9 cellular contexts compared by ENCODE assay signal in genomic region chr21:46636550-46637289, GRCh38. TPM values are rescaled to one million over a fixed set of nuclear protein-coding genes. Genes with fewer than 3 reads are reported as not detected.
DNase-seq lines count a peak whose midpoint lies in the region; ATAC-seq, FAIRE-seq and TF ChIP-seq lines count a peak whose summit lies in the region.
"Had no signal": no experiment of that assay in that cellular context is flagged by ENCODE, and none has a peak within 500 bp of the region (broad histone marks: within the 10 kb centered on the region; RNA-seq: fewer than 3 reads in every experiment).

No MANE protein-coding gene starts in this region.

- H3K9me3 ChIP-seq in A549 (no peaks in the 10 kb centered on the region), muscle layer of colon (ENCODE audit: low read length) (no peaks in the 10 kb centered on the region)

- peak overlapping the region; percentile 91 for H3K4me2 ChIP-seq in A549

- no peak for DNase-seq in A549 (ENCODE audit: low read depth in 1 of 2, low spot score in 1 of 2)
- no peak for DNase-seq in Jurkat, Clone E6-1 (ENCODE audit: low read depth, low spot score)
- DNase-seq in caudate nucleus (lab: John Stamatoyannopoulos, UW), result no peak
- no peak for DNase-seq in GDM1 (lab: John Stamatoyannopoulos, UW)
- no peak for DNase-seq in ureter (ENCODE audit: low spot score)
- no peak for DNase-seq in COLO668 (lab: John Stamatoyannopoulos, UW; ENCODE audit: unreplicated experiment)

- no peak for TF ChIP-seq EP300 in A549 (IDR thresholded peaks at IDR 0.05)

- H3K4me3 ChIP-seq in A549 (peak overlapping the region; percentile 65), muscle layer of colon (ENCODE audit: low read depth in 1 of 2, low read length in 2 of 2) (peak overlapping the region in 1 of 2 donors; percentile 95)
- peak overlapping the region; percentile 81; the same call in 1 of the 2 replicates for H3K4me3 ChIP-seq in Jurkat, Clone E6-1 (ENCODE audit: low read length)

- no peak for ATAC-seq in A549
- no peak for ATAC-seq in GM21381 (IDR thresholded peaks at IDR 0.05; ENCODE audit: unreplicated experiment)

- peak overlapping the region; percentile 34 for H3K9ac ChIP-seq in muscle layer of colon (ENCODE audit: low read length)

- no peak for TF ChIP-seq CTCF in A549 (IDR thresholded peaks at IDR 0.05)

- 88% methylated on average over 7 of the region's 7 CpGs for WGBS in A549 (ENCODE audit: missing lambda C conversion rate)

- CTCF ChIA-PET in A549 (lab: Yijun Ruan, JAX), result interaction anchor here (0.8 kb wide), 1 partner anchor 117 kb away, joined by 3 read pairs; no protein-coding TSS in a partner anchor

- H3K36me3 ChIP-seq in muscle layer of colon (ENCODE audit: insufficient read depth, low read length), result peaks cover 16% of the 10 kb centered on the region

- H3K27ac ChIP-seq in A549 (peak overlapping the region; percentile 91 to 92; a peak in 4 of 6 replicates), caudate nucleus (ENCODE audit: low read depth, low read length) (peak overlapping the region; percentile 99), muscle layer of colon (ENCODE audit: low read depth, low read length) (no peak overlapping the region)

- no peak for FAIRE-seq in A549 (lab: Jason Lieb, UNC)

- H3K27me3 ChIP-seq in muscle layer of colon (ENCODE audit: control insufficient read depth in 1 of 2, insufficient read depth in 2 of 2, low read length in 2 of 2), result no peaks in the 10 kb centered on the region

- peaks cover 36% of the 10 kb centered on the region; the same call in 2 of the 3 replicates for H3K4me1 ChIP-seq in A549
- peaks cover 34% of the 10 kb centered on the region for H3K4me1 ChIP-seq in muscle layer of colon (ENCODE audit: insufficient read depth, low read length)

- TF ChIP-seq POLR2A in A549 (IDR thresholded peaks at IDR 0.05; ENCODE audit: low read length), result no peak

- TF ChIP-seq RAD21 in A549 (conservative IDR thresholded peaks at IDR 0.05 in 1 of 2, IDR thresholded peaks at IDR 0.05 in 1 of 2), result no peak

- POLR2A ChIA-PET in A549 (lab: Yijun Ruan, JAX), result interaction anchor here (1.6 to 2.0 kb wide), 2 partner anchors 15 to 18 kb away, joined by 4 to 8 read pairs; no protein-coding TSS in a partner anchor

TF ChIP-seq in A549, 52 proteins besides CTCF, POLR2A, EP300 and RAD21:
- TF ChIP-seq JUNB (IDR thresholded peaks at IDR 0.05), result no peak
- no peak for TF ChIP-seq PHF8 (IDR thresholded peaks at IDR 0.05; ENCODE audit: borderline replicate concordance, low read depth)
- TF ChIP-seq CBX8 (IDR thresholded peaks at IDR 0.05), result no peak
- TF ChIP-seq CHD2 (IDR thresholded peaks at IDR 0.05; ENCODE audit: low read length, partially characterized antibody), result no peak
- no peak for TF ChIP-seq BHLHE40 (IDR thresholded peaks at IDR 0.05; ENCODE audit: low read depth, low read length)
- TF ChIP-seq JUN (IDR thresholded peaks at IDR 0.05), result no peak
- no peak for TF ChIP-seq NPAS2 (CRISPR knock-in tag; IDR thresholded peaks at IDR 0.05; ENCODE audit: borderline replicate concordance)
- TF ChIP-seq NFE2L2 (conservative IDR thresholded peaks at IDR 0.05; ENCODE audit: low read length), result no peak
- no peak for TF ChIP-seq ZFP36 (IDR thresholded peaks at IDR 0.05; ENCODE audit: borderline replicate concordance, partially characterized antibody)
- no peak for TF ChIP-seq HOXB5 (CRISPR knock-in tag; IDR thresholded peaks at IDR 0.05)
- no peak for TF ChIP-seq HES2 (IDR thresholded peaks at IDR 0.05)
- TF ChIP-seq ZSCAN20 (CRISPR knock-in tag; IDR thresholded peaks at IDR 0.05), result no peak
- TF ChIP-seq ZC3H11A (IDR thresholded peaks at IDR 0.05), result no peak
- no peak for TF ChIP-seq HOXB13 (CRISPR knock-in tag; IDR thresholded peaks at IDR 0.05; ENCODE audit: low read depth)
- TF ChIP-seq SMC3 (IDR thresholded peaks at IDR 0.05), result no peak
- no peak for TF ChIP-seq RCOR1 (IDR thresholded peaks at IDR 0.05; ENCODE audit: low read depth, low read length)
- TF ChIP-seq HEYL (CRISPR knock-in tag; IDR thresholded peaks at IDR 0.05), result no peak
- TF ChIP-seq POLR2AphosphoS2 (conservative IDR thresholded peaks at IDR 0.05; ENCODE audit: low read length), result no peak
- no peak for TF ChIP-seq TFCP2L1 (CRISPR knock-in tag; IDR thresholded peaks at IDR 0.05)
- no peak for TF ChIP-seq ATOH8 (CRISPR knock-in tag; IDR thresholded peaks at IDR 0.05; ENCODE audit: low read depth)

RNA-seq across cellular contexts. Expression of gene PRMT2, which starts 1.2 kb away (rescaled TPM):
- polyA plus RNA-seq in A549 (2011; rRNA removed) (64.1 and 69.2 TPM in 2 replicates), A549 (2017; fragmentation: RNase III; extraction: RNeasy Plus Mini Kit Qiagen cat#74134 plus additional on column Dnase treatment) (68.8 to 75.3 TPM (median 75.1 TPM) in 3 replicates)
- 92.9 and 109 TPM in 2 replicates for polyA plus RNA-seq in A549 (2012; cell fraction: cytosol; rRNA removed)
- polyA plus RNA-seq in A549 (2012; cell fraction: nucleus; rRNA removed), result 63.8 and 71.4 TPM in 2 replicates
- polyA minus RNA-seq in A549 (2011; rRNA and poly(A)+ RNA removed), result 38.9 and 46.1 TPM in 2 replicates
- polyA plus RNA-seq in Jurkat, Clone E6-1 (2012; ENCODE audit: insufficient read depth, insufficient read length), result 100 TPM
- total RNA-seq in ureter, result 78.1 TPM

RNA-seq across cellular contexts. Expression of gene S100B, which starts 31.8 kb away (rescaled TPM):
- polyA plus RNA-seq in A549 (2011; rRNA removed), result not detected in 2 replicates
- not detected in 2 replicates for polyA plus RNA-seq in A549 (2012; cell fraction: cytosol; rRNA removed)
- not detected in 2 replicates for polyA plus RNA-seq in A549 (2012; cell fraction: nucleus; rRNA removed)
- polyA plus RNA-seq in A549 (2017; fragmentation: RNase III; extraction: RNeasy Plus Mini Kit Qiagen cat#74134 plus additional on column Dnase treatment), result not detected in 3 replicates
- not detected in 2 replicates for polyA minus RNA-seq in A549 (2011; rRNA and poly(A)+ RNA removed)
- not detected for polyA plus RNA-seq in Jurkat, Clone E6-1 (2012; ENCODE audit: insufficient read depth, insufficient read length)
- total RNA-seq in ureter, result 3.0 TPM
- total RNA-seq: LHCN-M2 had no signal
